32 cellular contexts compared by ENCODE assay signal in genomic region chrX:17278961-17279360, GRCh38.
"Had no signal": no experiment of that assay in that cellular context is flagged by ENCODE, and none has a peak within 500 bp of the region (broad histone marks: within the 10 kb centered on the region; RNA-seq: fewer than 3 reads in every experiment).

No MANE protein-coding gene starts in this region.

- ATAC-seq: activated naive CD4-positive, alpha-beta T cell treated with anti-CD3 and anti-CD28 coated beads, Interleukin-2, amount 50 U/mL, for 72 hours; activated naive CD8-positive, alpha-beta T cell treated with anti-CD3 and anti-CD28 coated beads, Interleukin-2, amount 50 U/mL, for 24 hours; activated T-cell treated with anti-CD3 and anti-CD28 coated beads, Interleukin-2, amount 50 U/mL, for 4 hours; activated T-cell treated with anti-CD3 and anti-CD28 coated beads, Interleukin-2, amount 50 U/mL, for 72 hours; activated T-helper 17 cell treated with anti-CD3 and anti-CD28 coated beads, Interleukin-2, amount 50 U/mL, for 72 hours; body of pancreas had no signal

- H3K36me3 ChIP-seq: ascending aorta, brain microvascular endothelial cell, breast epithelium, cardiac muscle cell had no signal

- H3K27ac ChIP-seq: ascending aorta, body of pancreas, brain microvascular endothelial cell, breast epithelium, cardiac muscle cell had no signal

- FAIRE-seq: bronchial epithelial cell had no signal

- H3K27me3 ChIP-seq: ascending aorta, body of pancreas, brain microvascular endothelial cell, cardiac muscle cell had no signal

- H3K4me1 ChIP-seq: ascending aorta, body of pancreas, breast epithelium had no signal

- H3K9me3 ChIP-seq: ascending aorta, body of pancreas had no signal

- DNase-seq: activated effector memory CD4-positive, alpha-beta T cell treated with anti-CD3 and anti-CD28 coated beads, Interleukin-2, amount 50 U/mL, for 16 hours; activated effector memory CD4-positive, alpha-beta T cell treated with Interleukin-2 at 50 U/mL for 16 hours; activated gamma-delta T cell; activated gamma-delta T cell treated with Interleukin-2 at 50 U/mL for 16 hours; activated naive CD4-positive, alpha-beta T cell; activated naive CD4-positive, alpha-beta T cell treated with anti-CD3 and anti-CD28 coated beads for 36 hours; activated naive CD4-positive, alpha-beta T cell treated with anti-CD3 and anti-CD28 coated beads, Interleukin-2, amount 10 ng/mL, durations not matched to agents 7 days and 5 days; activated naive CD4-positive, alpha-beta T cell treated with anti-CD3 and anti-CD28 coated beads, Interleukin-2, amount 50 U/mL, for 16 hours; activated naive CD4-positive, alpha-beta T cell treated with Interleukin-2 at 50 U/mL for 16 hours; activated naive CD8-positive, alpha-beta T cell treated with anti-CD3 and anti-CD28 coated beads for 36 hours; activated naive CD8-positive, alpha-beta T cell treated with anti-CD3 and anti-CD28 coated beads, Interleukin-2, amount 10 ng/mL, durations not matched to agents 7 days and 5 days; activated naive CD8-positive, alpha-beta T cell treated with anti-CD3 and anti-CD28 coated beads, Interleukin-2, amount 50 U/mL, for 24 hours; activated T-cell treated with anti-CD3 and anti-CD28 coated beads, Interleukin-2, amount 50 U/mL, for 1 hour; activated T-cell treated with anti-CD3 and anti-CD28 coated beads, Interleukin-2, amount 50 U/mL, for 24 hours; activated T-cell treated with anti-CD3 and anti-CD28 coated beads, Interleukin-2, amount 50 U/mL, for 4 hours; activated T-cell treated with anti-CD3 and anti-CD28 coated beads, Interleukin-2, amount 50 U/mL, for 48 hours; activated T-cell treated with anti-CD3 and anti-CD28 coated beads, Interleukin-2, amount 50 U/mL, for 72 hours; amniotic stem cell; amygdala; anterior cingulate cortex; aorta; body of pancreas; brain microvascular endothelial cell; caudate nucleus; central memory CD4-positive, alpha-beta T cell; cerebellar nuclear complex had no signal

- H3K4me3 ChIP-seq: ascending aorta, body of pancreas, breast epithelium, cardiac muscle cell had no signal
